ENCODE assay signal across 10 cellular contexts in the genomic region with DNA sequence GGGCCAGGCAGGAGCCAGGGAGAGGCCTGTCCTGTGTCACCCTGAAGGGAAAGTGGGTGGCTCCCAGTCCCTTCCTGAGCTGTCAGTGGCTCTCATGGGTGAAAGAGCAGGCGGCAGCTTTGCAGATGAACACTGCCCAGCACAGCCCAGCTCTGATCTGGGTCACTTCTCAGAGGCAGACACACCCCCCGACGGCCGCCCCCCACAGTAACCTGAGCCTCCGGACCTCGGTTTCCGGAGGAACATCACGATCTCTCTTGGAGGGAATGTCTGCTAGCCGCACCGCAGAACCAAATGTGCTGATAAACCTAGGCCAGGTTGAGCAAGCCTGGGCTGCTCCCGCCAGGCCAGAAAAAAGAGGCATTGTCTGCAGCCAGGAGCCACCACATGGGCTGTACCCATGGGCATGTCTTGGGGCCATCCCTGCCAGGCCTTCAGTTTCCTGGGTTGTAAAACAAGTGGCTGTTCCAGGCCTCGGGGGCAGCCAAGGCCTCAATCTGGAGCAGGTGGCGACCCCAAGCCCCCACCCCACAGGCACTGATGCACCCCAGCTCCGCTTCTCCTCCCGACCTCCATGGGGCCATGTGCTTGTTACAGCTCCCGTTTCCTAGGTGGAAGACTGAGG. TPM values are rescaled to one million over a fixed set of nuclear protein-coding genes. Genes with fewer than 3 reads are reported as not detected.
DNase-seq lines count a peak whose midpoint lies in the region; ATAC-seq, FAIRE-seq and TF ChIP-seq lines count a peak whose summit lies in the region.
"Had no signal": no experiment of that assay in that cellular context is flagged by ENCODE, and none has a peak within 500 bp of the region (broad histone marks: within the 10 kb centered on the region; RNA-seq: fewer than 3 reads in every experiment).

No MANE protein-coding gene starts in this region.

- FAIRE-seq in RCC 7860 (lab: Jason Lieb, UNC) (no peak), GM12892 (lab: Jason Lieb, UNC) (no peak)
- FAIRE-seq: TTC549 had no signal

- H3K79me2 ChIP-seq in SK-N-SH (ENCODE audit: insufficient read depth) (peaks cover 100% of the 10 kb centered on the region), parathyroid adenoma (peaks cover 79% of the 10 kb centered on the region)

- H3K4me3 ChIP-seq in SK-N-SH (ENCODE audit: low read depth in 2 of 2, low read length in 1 of 2) = no peak overlapping the region
- no peak overlapping the region for H3K4me3 ChIP-seq in parathyroid adenoma (ENCODE audit: low read depth, low read length)

- H3K9ac ChIP-seq in SK-N-SH = peak overlapping the region; percentile 30; the same call in 1 of the 2 replicates
- no peak overlapping the region for H3K9ac ChIP-seq in parathyroid adenoma

- in situ Hi-C loops in Caki2 (cut with HindIII; ENCODE audit: low pct_unique_long_range_greater_than_20kb, low sequenced_read_pairs) = no loop called here

- H3F3A ChIP-seq in SK-N-SH (replicated peaks; ENCODE audit: insufficient read depth) = peaks cover 50% of the 10 kb centered on the region

- H3K9me2 ChIP-seq in SK-N-SH = no peaks in the 10 kb centered on the region

- POLR2A ChIA-PET in SK-N-SH (lab: Yijun Ruan, JAX) = interaction anchor here (0.8 to 2.2 kb wide), 4 partner anchors 10 to 56 kb away, joined by 3 to 6 read pairs (median 4); no protein-coding TSS in a partner anchor

- TF ChIP-seq EP300 in SK-N-SH (IDR thresholded peaks at IDR 0.05; ENCODE audit: borderline replicate concordance in 1 of 2, low read depth in 1 of 2, low read length in 1 of 2) = peak in 1 of 2 experiments; percentile 38; a peak in 3 of 4 replicates

- no peak for TF ChIP-seq CTCF in SK-N-SH (IDR thresholded peaks at IDR 0.05)
- no peak for TF ChIP-seq CTCF in foreskin keratinocyte (conservative IDR thresholded peaks at IDR 0.05)
- no peak for TF ChIP-seq CTCF in parathyroid adenoma (IDR thresholded peaks at IDR 0.05)

- H3K4me1 ChIP-seq in SK-N-SH (ENCODE audit: control insufficient read depth in 1 of 2, insufficient read depth in 2 of 2, low read depth in 1 of 2, low read length in 1 of 2) (peaks cover 83 to 87% of the 10 kb centered on the region in 2 experiments), foreskin keratinocyte (peaks cover 47% of the 10 kb centered on the region), parathyroid adenoma (peaks cover 21% of the 10 kb centered on the region)

- H3K27ac ChIP-seq in SK-N-SH (ENCODE audit: low read depth in 2 of 2, low read length in 1 of 2) = peak overlapping the region; percentile 82 to 95
- no peak overlapping the region for H3K27ac ChIP-seq in foreskin keratinocyte
- H3K27ac ChIP-seq in parathyroid adenoma = peak overlapping the region; percentile 89
- H3K27ac ChIP-seq: neutrophil had no signal

- peak overlapping the region; percentile 62 for H3K4me2 ChIP-seq in SK-N-SH
- peak overlapping the region; percentile 36 for H3K4me2 ChIP-seq in parathyroid adenoma (ENCODE audit: low read length)

- H3K36me3 ChIP-seq in SK-N-SH (replicated peaks in 1 of 2; ENCODE audit: control insufficient read depth in 1 of 2, insufficient read depth in 2 of 2, low read length in 1 of 2) = peaks cover 3 to 8% of the 10 kb centered on the region in 2 experiments
- no peaks in the 10 kb centered on the region for H3K36me3 ChIP-seq in parathyroid adenoma (ENCODE audit: control insufficient read depth, insufficient read depth, low read length)
- H3K36me3 ChIP-seq: neutrophil had no signal

- TF ChIP-seq RAD21 in SK-N-SH (IDR thresholded peaks at IDR 0.05; ENCODE audit: low read length) = no peak

- CTCF ChIA-PET in SK-N-SH (lab: Yijun Ruan, JAX) = interaction anchor here (0.7 to 1.6 kb wide), 12 partner anchors 20 to 477 kb away, joined by 3 to 5 read pairs (median 3); no protein-coding TSS in a partner anchor

- 20% methylated on average over 2 of the region's 16 CpGs for WGBS in SK-N-SH (ENCODE audit: low lambda C conversion rate)

- H2AFZ ChIP-seq in SK-N-SH (ENCODE audit: low read depth) (no peak overlapping the region), parathyroid adenoma (no peak overlapping the region)

- peaks cover 78% of the 10 kb centered on the region for H4K20me1 ChIP-seq in SK-N-SH (ENCODE audit: insufficient read depth)

- peak; percentile 38 for ATAC-seq in foreskin keratinocyte

- DNase-seq in Caki2 (ENCODE audit: low read depth) (peak; percentile 87), SK-N-SH (peak; percentile 79), foreskin keratinocyte (peak; percentile 62 to 76), putamen (ENCODE audit: low spot score) (no peak), RCC 7860 (ENCODE audit: low spot score) (no peak), RKO (ENCODE audit: low spot score) (no peak), GM12892 (ENCODE audit: insufficient read length) (no peak)

- no peak for TF ChIP-seq POLR2A in GM12892 (IDR thresholded peaks at IDR 0.05; ENCODE audit: low read depth, low read length)

- H3K27me3 ChIP-seq in SK-N-SH (ENCODE audit: insufficient read depth) = no peaks in the 10 kb centered on the region
- H3K27me3 ChIP-seq in foreskin keratinocyte = no peaks in the 10 kb centered on the region
- H3K27me3 ChIP-seq in parathyroid adenoma (ENCODE audit: control insufficient read depth, insufficient read depth, low read length) = no peaks in the 10 kb centered on the region
- H3K27me3 ChIP-seq: neutrophil had no signal

- H3K9me3 ChIP-seq in SK-N-SH (no peaks in the 10 kb centered on the region), parathyroid adenoma (ENCODE audit: control insufficient read depth, low read length) (no peaks in the 10 kb centered on the region)
- H3K9me3 ChIP-seq: neutrophil had no signal

TF ChIP-seq in SK-N-SH, 30 proteins besides CTCF, POLR2A, EP300 and RAD21 (continues in another document):
- TF ChIP-seq TCF12 (IDR thresholded peaks at IDR 0.05) (peak; percentile 53), NFIC (IDR thresholded peaks at IDR 0.05; ENCODE audit: borderline replicate concordance) (peak; percentile 17; the same call in 1 of the 2 replicates), JUND (IDR thresholded peaks at IDR 0.05) (no peak), POLR2AphosphoS5 (IDR thresholded peaks at IDR 0.05; ENCODE audit: low read depth, low read length) (no peak), TEAD4 (IDR thresholded peaks at IDR 0.05; ENCODE audit: borderline replicate concordance, insufficient read depth) (no peak), RFX5 (IDR thresholded peaks at IDR 0.05; ENCODE audit: low read length) (no peak), YY1 (IDR thresholded peaks at IDR 0.05; ENCODE audit: low read depth) (no peak), ELF1 (IDR thresholded peaks at IDR 0.05) (no peak), TAF1 (IDR thresholded peaks at IDR 0.05; ENCODE audit: borderline replicate concordance, low read depth, low read length) (no peak), SMC3 (IDR thresholded peaks at IDR 0.05; ENCODE audit: low read depth, low read length) (no peak), GABPA (IDR thresholded peaks at IDR 0.05; ENCODE audit: low read depth) (no peak), FOXM1 (IDR thresholded peaks at IDR 0.05; ENCODE audit: low read depth) (no peak), RXRA (IDR thresholded peaks at IDR 0.05; ENCODE audit: borderline replicate concordance, low read depth) (no peak), FOXJ3 (CRISPR knock-in tag; IDR thresholded peaks at IDR 0.05) (peak; percentile 64; the same call in 1 of the 2 replicates), MEF2A (IDR thresholded peaks at IDR 0.05; ENCODE audit: borderline replicate concordance, low read depth) (no peak), EZH2phosphoT487 (IDR thresholded peaks at IDR 0.05; ENCODE audit: borderline replicate concordance, low read depth) (no peak)
- TF ChIP-seq, protein P1, sequence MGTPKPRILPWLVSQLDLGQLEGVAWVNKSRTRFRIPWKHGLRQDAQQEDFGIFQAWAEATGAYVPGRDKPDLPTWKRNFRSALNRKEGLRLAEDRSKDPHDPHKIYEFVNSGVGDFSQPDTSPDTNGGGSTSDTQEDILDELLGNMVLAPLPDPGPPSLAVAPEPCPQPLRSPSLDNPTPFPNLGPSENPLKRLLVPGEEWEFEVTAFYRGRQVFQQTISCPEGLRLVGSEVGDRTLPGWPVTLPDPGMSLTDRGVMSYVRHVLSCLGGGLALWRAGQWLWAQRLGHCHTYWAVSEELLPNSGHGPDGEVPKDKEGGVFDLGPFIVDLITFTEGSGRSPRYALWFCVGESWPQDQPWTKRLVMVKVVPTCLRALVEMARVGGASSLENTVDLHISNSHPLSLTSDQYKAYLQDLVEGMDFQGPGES (IDR thresholded peaks at IDR 0.05; ENCODE audit: low read depth, low read length) = no peak
- TF ChIP-seq, protein P2, sequence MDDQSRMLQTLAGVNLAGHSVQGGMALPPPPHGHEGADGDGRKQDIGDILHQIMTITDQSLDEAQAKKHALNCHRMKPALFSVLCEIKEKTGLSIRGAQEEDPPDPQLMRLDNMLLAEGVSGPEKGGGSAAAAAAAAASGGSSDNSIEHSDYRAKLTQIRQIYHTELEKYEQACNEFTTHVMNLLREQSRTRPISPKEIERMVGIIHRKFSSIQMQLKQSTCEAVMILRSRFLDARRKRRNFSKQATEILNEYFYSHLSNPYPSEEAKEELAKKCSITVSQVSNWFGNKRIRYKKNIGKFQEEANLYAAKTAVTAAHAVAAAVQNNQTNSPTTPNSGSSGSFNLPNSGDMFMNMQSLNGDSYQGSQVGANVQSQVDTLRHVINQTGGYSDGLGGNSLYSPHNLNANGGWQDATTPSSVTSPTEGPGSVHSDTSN (IDR thresholded peaks at IDR 0.05) = no peak; the same call in 1 of the 2 replicates
- TF ChIP-seq, protein P3, sequence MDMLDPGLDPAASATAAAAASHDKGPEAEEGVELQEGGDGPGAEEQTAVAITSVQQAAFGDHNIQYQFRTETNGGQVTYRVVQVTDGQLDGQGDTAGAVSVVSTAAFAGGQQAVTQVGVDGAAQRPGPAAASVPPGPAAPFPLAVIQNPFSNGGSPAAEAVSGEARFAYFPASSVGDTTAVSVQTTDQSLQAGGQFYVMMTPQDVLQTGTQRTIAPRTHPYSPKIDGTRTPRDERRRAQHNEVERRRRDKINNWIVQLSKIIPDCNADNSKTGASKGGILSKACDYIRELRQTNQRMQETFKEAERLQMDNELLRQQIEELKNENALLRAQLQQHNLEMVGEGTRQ (IDR thresholded peaks at IDR 0.05; ENCODE audit: borderline replicate concordance, low read depth, low read length) = no peak

RNA-seq across cellular contexts. Expression of a gene that starts 57.6 kb away (rescaled TPM):
- total RNA-seq in Caki2 (2014; rRNA removed; shearing (Covaris generic); ENCODE audit: low replicate concordance) = 2.7 and 12.9 TPM in 2 replicates
- polyA plus RNA-seq in SK-N-SH (2012; rRNA removed) (9.1 and 19.0 TPM in 2 replicates), foreskin keratinocyte (32.1 and 38.1 TPM in 2 replicates)
- polyA plus RNA-seq in SK-N-SH (2012; cell fraction: cytosol; rRNA removed) = 14.3 and 16.0 TPM in 2 replicates
- polyA plus RNA-seq in SK-N-SH (2012; cell fraction: nucleus; rRNA removed) = 61.3 and 99.7 TPM in 2 replicates
- 49.8 and 61.0 TPM in 2 replicates for total RNA-seq in foreskin keratinocyte
- polyA plus RNA-seq in GM12892 (2012; ENCODE audit: missing spikeins) = 27.0 TPM

Comparison
In these comparisons a context has a peak if more than half of its experiments do, and no peak if none do; other contexts are left out.
1. DNase-seq: peak in Caki2 (single experiment), SK-N-SH (single experiment) and foreskin keratinocyte (2 of 2); none in putamen (single experiment), RCC 7860 (single experiment), RKO (single experiment) and GM12892 (single experiment).